ENCODE assay signal across 8 cellular contexts in the genomic region with DNA sequence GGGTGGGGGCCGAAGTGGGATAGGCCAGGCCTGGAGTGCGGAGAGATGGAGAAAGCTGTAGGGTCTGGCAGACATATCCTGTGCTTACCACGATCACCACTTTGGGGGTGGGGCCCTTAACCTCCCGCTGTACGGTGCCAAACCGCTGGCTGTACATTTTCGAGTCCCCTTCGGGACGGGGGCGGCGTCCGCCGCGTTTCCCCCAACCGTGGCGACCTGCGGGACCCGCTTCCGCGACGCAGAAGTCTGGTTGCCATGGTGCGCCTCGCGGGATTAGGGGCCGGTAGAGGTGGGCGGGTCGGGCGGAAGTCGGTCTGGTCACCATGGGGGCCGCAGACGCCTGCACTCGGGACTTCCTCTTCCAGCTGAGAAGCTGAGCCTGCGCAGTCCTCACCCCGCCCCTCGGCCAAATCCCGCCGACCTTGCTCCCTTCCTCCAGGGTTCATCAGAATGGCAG. TPM values are rescaled to one million over a fixed set of nuclear protein-coding genes. Genes with fewer than 3 reads are reported as not detected.
DNase-seq lines count a peak whose midpoint lies in the region; ATAC-seq and TF ChIP-seq lines count a peak whose summit lies in the region.

A gene with protein sequence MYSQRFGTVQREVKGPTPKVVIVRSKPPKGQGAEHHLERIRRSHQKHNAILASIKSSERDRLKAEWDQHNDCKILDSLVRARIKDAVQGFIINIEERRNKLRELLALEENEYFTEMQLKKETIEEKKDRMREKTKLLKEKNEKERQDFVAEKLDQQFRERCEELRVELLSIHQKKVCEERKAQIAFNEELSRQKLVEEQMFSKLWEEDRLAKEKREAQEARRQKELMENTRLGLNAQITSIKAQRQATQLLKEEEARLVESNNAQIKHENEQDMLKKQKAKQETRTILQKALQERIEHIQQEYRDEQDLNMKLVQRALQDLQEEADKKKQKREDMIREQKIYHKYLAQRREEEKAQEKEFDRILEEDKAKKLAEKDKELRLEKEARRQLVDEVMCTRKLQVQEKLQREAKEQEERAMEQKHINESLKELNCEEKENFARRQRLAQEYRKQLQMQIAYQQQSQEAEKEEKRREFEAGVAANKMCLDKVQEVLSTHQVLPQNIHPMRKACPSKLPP (minus strand): TSS at position 248 of the 457 bp plus-strand sequence. CDS start 91 bp downstream, at position 157.

- H3K4me3 Mint-ChIP-seq in GM23338, result peak within 1 kb of the TSS; percentile 90
- peak within 1 kb of the TSS; percentile 93 for H3K4me3 Mint-ChIP-seq in neural progenitor cell
- peak within 1 kb of the TSS; percentile 79 to 86 for H3K4me3 Mint-ChIP-seq in stimulated activated naive CD8-positive, alpha-beta T cell treated with anti-CD3 and anti-CD28 coated beads, Interleukin-15, amount 100 ng/mL, for 72 hours

- ATAC-seq in GM23338 (peak; percentile 87), foreskin keratinocyte (peak; percentile 81)
- ATAC-seq in stimulated activated naive CD8-positive, alpha-beta T cell treated with anti-CD3 and anti-CD28 coated beads, Interleukin-15, amount 100 ng/mL, for 72 hours, result peak; percentile 93

- TF ChIP-seq CTCF in GM23338 (conservative IDR thresholded peaks at IDR 0.05; ENCODE audit: low read depth in 2 of 2), result no peak
- TF ChIP-seq CTCF in foreskin keratinocyte (conservative IDR thresholded peaks at IDR 0.05), result no peak
- no peak for TF ChIP-seq CTCF in neural progenitor cell (IDR thresholded peaks at IDR 0.05)

- no peaks in the 10 kb centered on the region for H4K20me1 ChIP-seq in GM23338 (replicated peaks; ENCODE audit: insufficient read depth)
- H4K20me1 ChIP-seq in neural progenitor cell (ENCODE audit: low read depth), result no peaks in the 10 kb centered on the region

- H3K9ac ChIP-seq in neural progenitor cell, result no peak within 1 kb of the TSS

- no peaks in the 10 kb centered on the region; the same call in 1 of the 2 replicates for H3K27me3 ChIP-seq in GM23338 (ENCODE audit: insufficient read depth)
- no peaks in the 10 kb centered on the region for H3K27me3 ChIP-seq in foreskin keratinocyte
- peaks cover 29% of the 10 kb centered on the region for H3K27me3 ChIP-seq in neural progenitor cell

- H3K4me1 Mint-ChIP-seq in GM23338, result peaks cover 14% of the 10 kb centered on the region
- peaks cover 7% of the 10 kb centered on the region for H3K4me1 Mint-ChIP-seq in neural progenitor cell
- H3K4me1 Mint-ChIP-seq in stimulated activated naive CD8-positive, alpha-beta T cell treated with anti-CD3 and anti-CD28 coated beads, Interleukin-15, amount 100 ng/mL, for 72 hours, result peaks cover 33% of the 10 kb centered on the region

- H2AFZ ChIP-seq in GM23338, result peak within 1 kb of the TSS; percentile 94
- H2AFZ ChIP-seq in neural progenitor cell (replicated peaks), result peak within 1 kb of the TSS; percentile 60

- H3K36me3 Mint-ChIP-seq in GM23338 (ENCODE audit: low read depth) (peaks cover 12% of the 10 kb centered on the region), neural progenitor cell (peaks cover 16% of the 10 kb centered on the region)

- peak; percentile 87 for DNase-seq in EL
- DNase-seq in GM23338 (ENCODE audit: low spot score), result peak; percentile 96
- DNase-seq in LHCN-M2 (ENCODE audit: low read depth), result peak; percentile 80
- DNase-seq in activated effector memory CD4-positive, alpha-beta T cell treated with anti-CD3 and anti-CD28 coated beads, Interleukin-2, amount 50 U/mL, for 16 hours, result peak; percentile 94
- DNase-seq in foreskin keratinocyte, result peak; percentile 37 to 68
- peak; percentile 95 for DNase-seq in neural progenitor cell (ENCODE audit: low spot score)
- DNase-seq in stimulated activated naive CD8-positive, alpha-beta T cell treated with anti-CD3 and anti-CD28 coated beads, Interleukin-15, amount 100 ng/mL, for 72 hours, result peak; percentile 80 to 90

- H3K9me3 Mint-ChIP-seq in GM23338 (no peaks in the 10 kb centered on the region), neural progenitor cell (no peaks in the 10 kb centered on the region)
- H3K9me3 Mint-ChIP-seq in stimulated activated naive CD8-positive, alpha-beta T cell treated with anti-CD3 and anti-CD28 coated beads, Interleukin-15, amount 100 ng/mL, for 72 hours, result no peaks in the 10 kb centered on the region

- H3F3A ChIP-seq in GM23338 (replicated peaks; ENCODE audit: low read depth) (no peaks in the 10 kb centered on the region), neural progenitor cell (ENCODE audit: low read depth) (peaks cover 9% of the 10 kb centered on the region)

- no peaks in the 10 kb centered on the region for H3K79me2 ChIP-seq in GM23338 (replicated peaks; ENCODE audit: insufficient read depth)
- no peaks in the 10 kb centered on the region for H3K79me2 ChIP-seq in neural progenitor cell (ENCODE audit: low read depth)

- no peaks in the 10 kb centered on the region for H3K9me3 ChIP-seq in neural progenitor cell (ENCODE audit: low read depth)

- no peaks in the 10 kb centered on the region for H3K9me2 ChIP-seq in GM23338 (ENCODE audit: insufficient read depth)

- peaks cover 3% of the 10 kb centered on the region for H3K27me3 Mint-ChIP-seq in GM23338 (ENCODE audit: insufficient read depth, low read depth, poor library complexity)
- H3K27me3 Mint-ChIP-seq in neural progenitor cell (ENCODE audit: insufficient read depth, low read depth), result no peaks in the 10 kb centered on the region
- no peaks in the 10 kb centered on the region for H3K27me3 Mint-ChIP-seq in stimulated activated naive CD8-positive, alpha-beta T cell treated with anti-CD3 and anti-CD28 coated beads, Interleukin-15, amount 100 ng/mL, for 72 hours

- TF ChIP-seq POLR2A in Raji (IDR thresholded peaks at IDR 0.05; ENCODE audit: insufficient read depth, low read depth, low read length), result peak; percentile 37; the same call in 1 of the 2 replicates

- no peak within 1 kb of the TSS for H3K27ac Mint-ChIP-seq in GM23338
- peak within 1 kb of the TSS; percentile 35 for H3K27ac Mint-ChIP-seq in neural progenitor cell
- H3K27ac Mint-ChIP-seq in stimulated activated naive CD8-positive, alpha-beta T cell treated with anti-CD3 and anti-CD28 coated beads, Interleukin-15, amount 100 ng/mL, for 72 hours, result peak within 1 kb of the TSS; percentile 81 to 97

- peak within 1 kb of the TSS; percentile 98 for H3K4me2 ChIP-seq in GM23338
- H3K4me2 ChIP-seq in neural progenitor cell, result peak within 1 kb of the TSS; percentile 72

- H3K4me1 ChIP-seq in GM23338 (ENCODE audit: insufficient read depth) (peaks cover 22% of the 10 kb centered on the region), foreskin keratinocyte (peaks cover 4% of the 10 kb centered on the region), neural progenitor cell (peaks cover 3% of the 10 kb centered on the region)

- H3K36me3 ChIP-seq in GM23338 (ENCODE audit: insufficient read depth), result peaks cover 3% of the 10 kb centered on the region; the same call in 1 of the 2 replicates
- no peaks in the 10 kb centered on the region for H3K36me3 ChIP-seq in neural progenitor cell

- H3K27ac ChIP-seq in GM23338 (ENCODE audit: low read depth), result no peak within 1 kb of the TSS
- H3K27ac ChIP-seq in foreskin keratinocyte, result no peak within 1 kb of the TSS
- no peak within 1 kb of the TSS for H3K27ac ChIP-seq in neural progenitor cell

- H3K4me3 ChIP-seq in GM23338 (peak within 1 kb of the TSS; percentile 72), neural progenitor cell (peak within 1 kb of the TSS; percentile 58)

TF ChIP-seq in GM23338, 12 proteins besides CTCF, POLR2A, EP300 and RAD21:
- TF ChIP-seq ETS1 (IDR thresholded peaks at IDR 0.05), result peak; percentile 36; the same call in 1 of the 2 replicates
- no peak for TF ChIP-seq STAT1 (IDR thresholded peaks at IDR 0.05; ENCODE audit: unreplicated experiment)
TF ChIP-seq in GM23338: peak in this region for 1.

RNA-seq across cellular contexts. Expression of the gene that starts here (rescaled TPM):
- total RNA-seq in GM23338 (2014; rRNA removed; shearing (Covaris generic)), result not detected in 2 replicates
- polyA plus RNA-seq in GM23338 (2016; fragmentation: Nextera tagmentation; extraction: Ambion mirVana), result 0.23 and 0.71 TPM in 2 replicates
- 0.13 TPM in 1 of 2 replicates, not detected in the other for total RNA-seq in LHCN-M2 (2014; rRNA removed)
- polyA plus RNA-seq in LHCN-M2 (2012), result 0.16 TPM
- total RNA-seq in foreskin keratinocyte, result 0.34 and 0.46 TPM in 2 replicates
- 0.40 and 0.41 TPM in 2 replicates for polyA plus RNA-seq in foreskin keratinocyte
- total RNA-seq in neural progenitor cell (ENCODE audit: low replicate concordance), result 0.36 and 0.74 TPM in 2 replicates

Comparison
In these comparisons a context has a peak if more than half of its experiments do, and no peak if none do; other contexts are left out.
1. Peak in DNase-seq, ATAC-seq, H3K4me3 ChIP-seq and H3K4me2 ChIP-seq in GM23338; RNA of the gene not detected or under 1 TPM.
2. Peak in DNase-seq in LHCN-M2; RNA of the gene not detected or under 1 TPM.
3. Peak in DNase-seq and ATAC-seq in foreskin keratinocyte; RNA of the gene not detected or under 1 TPM.
4. Peak in DNase-seq, H3K4me3 ChIP-seq and H3K4me2 ChIP-seq in neural progenitor cell; RNA of the gene not detected or under 1 TPM.